Comparison of ENCODE assay signal across 1 cellular context in the genomic region with DNA sequence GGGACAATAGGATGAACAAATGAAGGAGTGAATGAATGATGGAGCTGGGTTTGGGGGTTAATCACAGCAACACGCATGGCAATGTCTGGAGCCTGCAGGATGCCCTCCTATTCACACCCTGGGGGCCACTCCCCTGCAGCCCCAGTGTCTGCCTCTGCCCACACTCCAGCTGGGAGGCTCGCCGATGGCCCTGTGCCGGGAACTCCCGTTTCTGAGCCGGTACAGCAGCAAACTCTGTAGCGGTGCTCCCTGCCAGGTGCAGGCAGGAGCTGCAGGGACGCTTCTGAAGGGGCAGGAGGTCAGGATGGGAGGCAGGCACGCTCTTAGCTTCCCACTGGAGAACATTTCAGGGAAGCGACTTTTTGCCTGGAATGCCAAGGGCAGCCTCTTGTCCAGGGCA.
TF ChIP-seq lines count a peak whose summit lies in the region.

No MANE protein-coding gene starts in this region.

TF ChIP-seq in WTC11, 78 proteins besides CTCF, POLR2A, EP300 and RAD21 (continued from another document):
- TF ChIP-seq, protein P1, sequence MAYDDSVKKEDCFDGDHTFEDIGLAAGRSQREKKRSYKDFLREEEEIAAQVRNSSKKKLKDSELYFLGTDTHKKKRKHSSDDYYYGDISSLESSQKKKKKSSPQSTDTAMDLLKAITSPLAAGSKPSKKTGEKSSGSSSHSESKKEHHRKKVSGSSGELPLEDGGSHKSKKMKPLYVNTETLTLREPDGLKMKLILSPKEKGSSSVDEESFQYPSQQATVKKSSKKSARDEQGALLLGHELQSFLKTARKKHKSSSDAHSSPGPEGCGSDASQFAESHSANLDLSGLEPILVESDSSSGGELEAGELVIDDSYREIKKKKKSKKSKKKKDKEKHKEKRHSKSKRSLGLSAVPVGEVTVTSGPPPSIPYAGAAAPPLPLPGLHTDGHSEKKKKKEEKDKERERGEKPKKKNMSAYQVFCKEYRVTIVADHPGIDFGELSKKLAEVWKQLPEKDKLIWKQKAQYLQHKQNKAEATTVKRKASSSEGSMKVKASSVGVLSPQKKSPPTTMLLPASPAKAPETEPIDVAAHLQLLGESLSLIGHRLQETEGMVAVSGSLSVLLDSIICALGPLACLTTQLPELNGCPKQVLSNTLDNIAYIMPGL (CRISPR knock-in tag; IDR thresholded peaks at IDR 0.05) = no peak
- TF ChIP-seq, protein P2, sequence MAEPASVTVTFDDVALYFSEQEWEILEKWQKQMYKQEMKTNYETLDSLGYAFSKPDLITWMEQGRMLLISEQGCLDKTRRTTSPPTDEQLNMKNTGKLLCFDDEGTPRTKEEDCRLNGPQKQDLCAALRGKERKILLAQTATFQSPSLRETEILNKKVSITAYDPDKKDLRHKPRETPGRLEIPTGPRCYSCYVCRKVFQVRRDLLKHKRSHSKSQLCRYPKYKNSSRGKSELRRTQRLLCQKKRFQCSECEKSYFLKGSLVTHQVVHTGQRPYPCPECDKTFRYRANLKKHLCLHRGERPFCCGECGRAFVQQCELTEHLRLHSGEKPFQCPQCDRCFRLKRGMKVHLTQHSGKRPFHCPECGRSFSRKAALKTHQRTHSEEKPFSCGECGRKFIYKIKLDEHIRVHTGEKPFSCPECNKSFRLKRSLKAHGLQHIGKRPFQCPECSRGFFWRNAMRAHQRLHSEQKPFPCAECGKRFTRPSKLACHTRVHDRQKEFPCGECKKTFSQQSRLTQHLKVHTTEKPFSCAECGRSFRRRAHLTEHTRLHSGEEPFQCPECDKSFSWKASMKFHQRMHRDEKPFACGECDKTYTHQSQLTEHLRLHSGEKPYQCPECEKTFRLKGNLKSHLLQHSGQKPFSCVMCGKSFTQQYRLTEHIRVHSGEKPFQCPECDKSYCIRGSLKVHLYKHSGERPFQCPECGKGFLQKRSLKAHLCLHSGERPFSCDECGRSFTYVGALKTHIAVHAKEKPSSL (CRISPR knock-in tag; conservative IDR thresholded peaks at IDR 0.05) = no peak
- TF ChIP-seq, protein P3, sequence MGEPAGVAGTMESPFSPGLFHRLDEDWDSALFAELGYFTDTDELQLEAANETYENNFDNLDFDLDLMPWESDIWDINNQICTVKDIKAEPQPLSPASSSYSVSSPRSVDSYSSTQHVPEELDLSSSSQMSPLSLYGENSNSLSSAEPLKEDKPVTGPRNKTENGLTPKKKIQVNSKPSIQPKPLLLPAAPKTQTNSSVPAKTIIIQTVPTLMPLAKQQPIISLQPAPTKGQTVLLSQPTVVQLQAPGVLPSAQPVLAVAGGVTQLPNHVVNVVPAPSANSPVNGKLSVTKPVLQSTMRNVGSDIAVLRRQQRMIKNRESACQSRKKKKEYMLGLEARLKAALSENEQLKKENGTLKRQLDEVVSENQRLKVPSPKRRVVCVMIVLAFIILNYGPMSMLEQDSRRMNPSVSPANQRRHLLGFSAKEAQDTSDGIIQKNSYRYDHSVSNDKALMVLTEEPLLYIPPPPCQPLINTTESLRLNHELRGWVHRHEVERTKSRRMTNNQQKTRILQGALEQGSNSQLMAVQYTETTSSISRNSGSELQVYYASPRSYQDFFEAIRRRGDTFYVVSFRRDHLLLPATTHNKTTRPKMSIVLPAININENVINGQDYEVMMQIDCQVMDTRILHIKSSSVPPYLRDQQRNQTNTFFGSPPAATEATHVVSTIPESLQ (CRISPR knock-in tag; IDR thresholded peaks at IDR 0.05) = no peak
- TF ChIP-seq FOXK1 (CRISPR knock-in tag; IDR thresholded peaks at IDR 0.05) (no peak), RORB (CRISPR knock-in tag; IDR thresholded peaks at IDR 0.05) (no peak), ZNF263 (CRISPR knock-in tag; IDR thresholded peaks at IDR 0.05; ENCODE audit: low read depth) (no peak), OVOL2 (CRISPR knock-in tag; IDR thresholded peaks at IDR 0.05; ENCODE audit: borderline replicate concordance) (no peak)
- TF ChIP-seq, protein P4, sequence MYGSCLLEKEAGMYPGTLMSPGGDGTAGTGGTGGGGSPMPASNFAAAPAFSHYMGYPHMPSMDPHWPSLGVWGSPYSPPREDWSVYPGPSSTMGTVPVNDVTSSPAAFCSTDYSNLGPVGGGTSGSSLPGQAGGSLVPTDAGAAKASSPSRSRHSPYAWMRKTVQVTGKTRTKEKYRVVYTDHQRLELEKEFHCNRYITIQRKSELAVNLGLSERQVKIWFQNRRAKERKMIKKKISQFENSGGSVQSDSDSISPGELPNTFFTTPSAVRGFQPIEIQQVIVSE (CRISPR knock-in tag; IDR thresholded peaks at IDR 0.05; ENCODE audit: borderline replicate concordance) = no peak
- TF ChIP-seq, protein P5, sequence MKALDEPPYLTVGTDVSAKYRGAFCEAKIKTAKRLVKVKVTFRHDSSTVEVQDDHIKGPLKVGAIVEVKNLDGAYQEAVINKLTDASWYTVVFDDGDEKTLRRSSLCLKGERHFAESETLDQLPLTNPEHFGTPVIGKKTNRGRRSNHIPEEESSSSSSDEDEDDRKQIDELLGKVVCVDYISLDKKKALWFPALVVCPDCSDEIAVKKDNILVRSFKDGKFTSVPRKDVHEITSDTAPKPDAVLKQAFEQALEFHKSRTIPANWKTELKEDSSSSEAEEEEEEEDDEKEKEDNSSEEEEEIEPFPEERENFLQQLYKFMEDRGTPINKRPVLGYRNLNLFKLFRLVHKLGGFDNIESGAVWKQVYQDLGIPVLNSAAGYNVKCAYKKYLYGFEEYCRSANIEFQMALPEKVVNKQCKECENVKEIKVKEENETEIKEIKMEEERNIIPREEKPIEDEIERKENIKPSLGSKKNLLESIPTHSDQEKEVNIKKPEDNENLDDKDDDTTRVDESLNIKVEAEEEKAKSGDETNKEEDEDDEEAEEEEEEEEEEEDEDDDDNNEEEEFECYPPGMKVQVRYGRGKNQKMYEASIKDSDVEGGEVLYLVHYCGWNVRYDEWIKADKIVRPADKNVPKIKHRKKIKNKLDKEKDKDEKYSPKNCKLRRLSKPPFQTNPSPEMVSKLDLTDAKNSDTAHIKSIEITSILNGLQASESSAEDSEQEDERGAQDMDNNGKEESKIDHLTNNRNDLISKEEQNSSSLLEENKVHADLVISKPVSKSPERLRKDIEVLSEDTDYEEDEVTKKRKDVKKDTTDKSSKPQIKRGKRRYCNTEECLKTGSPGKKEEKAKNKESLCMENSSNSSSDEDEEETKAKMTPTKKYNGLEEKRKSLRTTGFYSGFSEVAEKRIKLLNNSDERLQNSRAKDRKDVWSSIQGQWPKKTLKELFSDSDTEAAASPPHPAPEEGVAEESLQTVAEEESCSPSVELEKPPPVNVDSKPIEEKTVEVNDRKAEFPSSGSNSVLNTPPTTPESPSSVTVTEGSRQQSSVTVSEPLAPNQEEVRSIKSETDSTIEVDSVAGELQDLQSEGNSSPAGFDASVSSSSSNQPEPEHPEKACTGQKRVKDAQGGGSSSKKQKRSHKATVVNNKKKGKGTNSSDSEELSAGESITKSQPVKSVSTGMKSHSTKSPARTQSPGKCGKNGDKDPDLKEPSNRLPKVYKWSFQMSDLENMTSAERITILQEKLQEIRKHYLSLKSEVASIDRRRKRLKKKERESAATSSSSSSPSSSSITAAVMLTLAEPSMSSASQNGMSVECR (CRISPR knock-in tag; IDR thresholded peaks at IDR 0.05; ENCODE audit: borderline replicate concordance) = no peak
